25 cellular contexts compared by ENCODE assay signal in the genomic region with DNA sequence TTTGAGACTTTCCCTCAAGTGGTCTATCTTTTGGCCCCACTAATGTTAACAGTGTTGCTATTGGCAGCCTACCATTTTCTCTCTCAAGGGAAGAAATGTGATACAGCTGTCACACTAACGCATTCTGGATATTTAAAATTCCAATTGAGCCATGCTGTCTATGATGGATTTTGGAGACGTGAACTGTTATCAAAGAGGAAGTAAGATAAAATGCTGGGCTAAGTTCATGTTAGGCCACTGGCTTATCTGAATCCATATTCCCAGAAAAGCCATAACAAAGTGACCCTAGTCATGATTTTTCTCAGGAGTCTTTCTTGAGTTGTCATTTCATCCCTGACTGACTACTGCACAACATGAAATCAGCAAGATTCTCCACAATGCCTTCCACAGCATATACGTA.
A peak's percentile ranks its signal among the peaks of the same experiment; 100 is the strongest.
DNase-seq lines count a peak whose midpoint lies in the region; ATAC-seq, FAIRE-seq and TF ChIP-seq lines count a peak whose summit lies in the region.
"Had no signal": no experiment of that assay in that cellular context is flagged by ENCODE, and none has a peak within 500 bp of the region (broad histone marks: within the 10 kb centered on the region; RNA-seq: fewer than 3 reads in every experiment).

No MANE protein-coding gene starts in this region.

- H3K9me1 ChIP-seq in endothelial cell of umbilical vein (replicated peaks; ENCODE audit: control insufficient read depth, extremely low read depth, insufficient read depth, low read length) = no peaks in the 10 kb centered on the region

- DNase-seq in NCI-H2171 (lab: John Stamatoyannopoulos, UW) = peak; percentile 74
- DNase-seq in endothelial cell of umbilical vein (ENCODE audit: low read depth, low spot score) = peak; percentile 52
- no peak for DNase-seq in HepG2 (ENCODE audit: low spot score)
- no peak for DNase-seq in cerebellar nuclear complex (lab: John Stamatoyannopoulos, UW)
- DNase-seq in T-helper 2 cell treated with Interferon-gamma antibody and Interleukin-4, amounts not matched to agents 5 μg/mL and 100 μg/mL, for 36 hours (ENCODE audit: low spot score) = no peak
- DNase-seq: activated naive CD4-positive, alpha-beta T cell treated with Interleukin-2 at 50 U/mL for 16 hours; activated T-cell treated with anti-CD3 and anti-CD28 coated beads for 4 hours; anterior cingulate cortex; effector memory CD8-positive, alpha-beta T cell; mesenchymal stem cell; NCI-H146; NCI-H510A treated with DMSO at 0.1 percent for 48 hours; SHP77; stimulated activated CD4-positive, alpha-beta T cell treated with anti-CD3 and anti-CD28 coated beads, Interleukin-4, amount 100 ng/mL, for 1 hour; stomach; WERI-Rb-1 had no signal

- H3K9ac ChIP-seq in endothelial cell of umbilical vein (replicated peaks; ENCODE audit: extremely low read depth, insufficient read depth, low read length) (no peak overlapping the region), HepG2 (ENCODE audit: insufficient read depth, low read depth, low read length) (no peak overlapping the region)
- H3K9ac ChIP-seq: BLaER1 had no signal

- no peaks in the 10 kb centered on the region for H3K9me3 ChIP-seq in HEK293 (ENCODE audit: control insufficient read depth, insufficient read depth, low read depth, low read length)
- no peaks in the 10 kb centered on the region for H3K9me3 ChIP-seq in endothelial cell of umbilical vein (replicated peaks; ENCODE audit: control insufficient read depth, insufficient read depth, low read length)
- no peaks in the 10 kb centered on the region for H3K9me3 ChIP-seq in HepG2 (ENCODE audit: low read length)
- H3K9me3 ChIP-seq: prostate gland, stomach had no signal

- H3K4me3 ChIP-seq in HEK293 (ENCODE audit: low read depth, low read length) (no peak overlapping the region), endothelial cell of umbilical vein (replicated peaks in 1 of 3; ENCODE audit: insufficient read depth in 1 of 3, low read depth in 1 of 3, low read length in 3 of 3) (no peak overlapping the region), HepG2 (replicated peaks in 1 of 3; ENCODE audit: insufficient read depth in 1 of 3, low read depth in 2 of 3, low read length in 3 of 3) (no peak overlapping the region)
- H3K4me3 ChIP-seq: BLaER1, hepatocyte, prostate gland, smooth muscle cell, stomach had no signal

- FAIRE-seq in endothelial cell of umbilical vein (lab: Jason Lieb, UNC) (no peak), HepG2 (lab: Jason Lieb, UNC) (peak; percentile 4)
- FAIRE-seq: GM19239, islet of Langerhans had no signal

- POLR2A ChIA-PET in HEK293 (lab: Yijun Ruan, JAX) = no interaction called here
- POLR2A ChIA-PET in endothelial cell of umbilical vein (lab: Charles Lee) = no interaction called here
- POLR2A ChIA-PET in HepG2 (lab: Yijun Ruan, JAX) = no interaction called here

- no peak overlapping the region for H3K4me3 Mint-ChIP-seq in T-helper 2 cell treated with Interferon-gamma antibody and Interleukin-4, amounts not matched to agents 5 μg/mL and 100 μg/mL, for 36 hours
- H3K4me3 Mint-ChIP-seq: effector memory CD8-positive, alpha-beta T cell; natural killer cell treated with Interleukin-12 subunit alpha and Interleukin-12 subunit beta and Interleukin-15 and Interleukin-18, amount 100 ng/mL, for 72 hours had no signal

- H3K4me1 Mint-ChIP-seq in T-helper 2 cell treated with Interferon-gamma antibody and Interleukin-4, amounts not matched to agents 5 μg/mL and 100 μg/mL, for 36 hours (ENCODE audit: low read depth) = peaks cover 2% of the 10 kb centered on the region

- H3K4me1 ChIP-seq in HEK293 (ENCODE audit: control insufficient read depth, insufficient read depth, low read length) (no peaks in the 10 kb centered on the region), endothelial cell of umbilical vein (ENCODE audit: control insufficient read depth, extremely low read depth, insufficient read depth, low read length) (peaks cover 7% of the 10 kb centered on the region), HepG2 (ENCODE audit: insufficient read depth, low read length) (peaks cover 17% of the 10 kb centered on the region)
- H3K4me1 ChIP-seq: BLaER1, prostate gland had no signal

- in situ Hi-C loops in HepG2 (cut with HindIII; ENCODE audit: extremely low pct_ligation_motif_present, low pct_unique_long_range_greater_than_20kb) = no loop called here

- BruUV-seq in endothelial cell of umbilical vein (replicated peaks; lab: Mats Ljungman, UMichigan) (no TSS peak), HepG2 (replicated peaks; lab: Mats Ljungman, UMichigan) (no TSS peak)

- 81% methylated on average over 3 of the region's 3 CpGs for WGBS in HepG2 (ENCODE audit: low lambda C conversion rate)

- no peak for ATAC-seq in HepG2
- ATAC-seq in GM21723 (IDR thresholded peaks at IDR 0.05; ENCODE audit: unreplicated experiment) = no peak
- ATAC-seq: effector memory CD8-positive, alpha-beta T cell; natural killer cell treated with Interleukin-12 subunit alpha and Interleukin-12 subunit beta and Interleukin-15 and Interleukin-18, amount 100 ng/mL, for 72 hours had no signal

- H4K20me1 ChIP-seq in endothelial cell of umbilical vein (replicated peaks; ENCODE audit: control insufficient read depth, extremely low read depth, insufficient read depth, low read length) = no peaks in the 10 kb centered on the region
- H4K20me1 ChIP-seq in HepG2 (ENCODE audit: insufficient read depth, low read length) = no peaks in the 10 kb centered on the region
- H4K20me1 ChIP-seq: BLaER1 had no signal

- H3K9me3 Mint-ChIP-seq in T-helper 2 cell treated with Interferon-gamma antibody and Interleukin-4, amounts not matched to agents 5 μg/mL and 100 μg/mL, for 36 hours = no peaks in the 10 kb centered on the region
- H3K9me3 Mint-ChIP-seq: effector memory CD8-positive, alpha-beta T cell; natural killer cell treated with Interleukin-12 subunit alpha and Interleukin-12 subunit beta and Interleukin-15 and Interleukin-18, amount 100 ng/mL, for 72 hours had no signal

- dilution Hi-C loops in endothelial cell of umbilical vein (cut with MboI; ENCODE audit: extremely low pct_ligation_motif_present, low sequenced_read_pairs) = no loop called here

- H3K27me3 ChIP-seq in endothelial cell of umbilical vein (ENCODE audit: control insufficient read depth in 2 of 2, insufficient read depth in 2 of 2, low read length in 2 of 2) (no peaks in the 10 kb centered on the region), HepG2 (ENCODE audit: control insufficient read depth in 1 of 2, insufficient read depth in 2 of 2, low read length in 2 of 2) (no peaks in the 10 kb centered on the region)
- H3K27me3 ChIP-seq: BLaER1, hepatocyte, stomach had no signal

- TF ChIP-seq POLR2A in endothelial cell of umbilical vein (IDR thresholded peaks at IDR 0.05; ENCODE audit: low read depth, low read length) (no peak), HepG2 (IDR thresholded peaks at IDR 0.05; ENCODE audit: insufficient read depth in 1 of 2, low read depth in 2 of 2, low read length in 2 of 2) (no peak)

- H3K27ac ChIP-seq in HEK293 (ENCODE audit: extremely low read depth, low read depth, low read length) (no peak overlapping the region), endothelial cell of umbilical vein (ENCODE audit: insufficient read depth, low read depth, low read length) (no peak overlapping the region), HepG2 (ENCODE audit: extremely low read length, insufficient read depth, low read length) (no peak overlapping the region)
- H3K27ac ChIP-seq: BLaER1, hepatocyte, prostate gland, stomach, WERI-Rb-1 had no signal

- H3K79me2 ChIP-seq in endothelial cell of umbilical vein (ENCODE audit: control insufficient read depth, insufficient read depth, low read length) (no peaks in the 10 kb centered on the region), HepG2 (ENCODE audit: insufficient read depth, low read length) (no peaks in the 10 kb centered on the region)
- H3K79me2 ChIP-seq: hepatocyte had no signal

- H3K36me3 ChIP-seq in HEK293 (ENCODE audit: control insufficient read depth in 2 of 2, insufficient read depth in 1 of 2, low read length in 2 of 2) (no peaks in the 10 kb centered on the region), endothelial cell of umbilical vein (ENCODE audit: control insufficient read depth in 2 of 2, extremely low read depth in 1 of 2, insufficient read depth in 2 of 2, low read length in 2 of 2) (no peaks in the 10 kb centered on the region), HepG2 (replicated peaks in 1 of 2; ENCODE audit: control insufficient read depth in 1 of 2, insufficient read depth in 2 of 2, low read length in 2 of 2) (no peaks in the 10 kb centered on the region)
- H3K36me3 ChIP-seq: BLaER1, prostate gland, stomach, WERI-Rb-1 had no signal

- TF ChIP-seq CTCF in HEK293 (tag by site-specific recombination; IDR thresholded peaks at IDR 0.05) (no peak), endothelial cell of umbilical vein (IDR thresholded peaks at IDR 0.05; ENCODE audit: extremely low read depth in 1 of 2, insufficient read depth in 1 of 2, low read depth in 1 of 2, low read length in 2 of 2) (no peak), HepG2 (CRISPR knock-in tag; IDR thresholded peaks at IDR 0.05) (no peak)

- no peak overlapping the region for H3K27ac Mint-ChIP-seq in T-helper 2 cell treated with Interferon-gamma antibody and Interleukin-4, amounts not matched to agents 5 μg/mL and 100 μg/mL, for 36 hours
- H3K27ac Mint-ChIP-seq: effector memory CD8-positive, alpha-beta T cell; natural killer cell treated with Interleukin-12 subunit alpha and Interleukin-12 subunit beta and Interleukin-15 and Interleukin-18, amount 100 ng/mL, for 72 hours had no signal

- no peaks in the 10 kb centered on the region for H3K36me3 Mint-ChIP-seq in T-helper 2 cell treated with Interferon-gamma antibody and Interleukin-4, amounts not matched to agents 5 μg/mL and 100 μg/mL, for 36 hours (ENCODE audit: low read depth)
- H3K36me3 Mint-ChIP-seq: natural killer cell treated with Interleukin-12 subunit alpha and Interleukin-12 subunit beta and Interleukin-15 and Interleukin-18, amount 100 ng/mL, for 72 hours had no signal

- intact Hi-C loops in endothelial cell of umbilical vein (cut with micrococcal nuclease) (no loop called here), HepG2 (cut with micrococcal nuclease; ENCODE audit: unreplicated experiment) (no loop called here)

- TF ChIP-seq EP300 in HepG2 (IDR thresholded peaks at IDR 0.05; ENCODE audit: low read depth in 2 of 2, low read length in 2 of 2) = no peak
- TF ChIP-seq EP300 in HepG2 (CRISPR knock-in tag; IDR thresholded peaks at IDR 0.05; ENCODE audit: borderline replicate concordance) = no peak

- peaks cover 11% of the 10 kb centered on the region for H3K27me3 Mint-ChIP-seq in T-helper 2 cell treated with Interferon-gamma antibody and Interleukin-4, amounts not matched to agents 5 μg/mL and 100 μg/mL, for 36 hours (ENCODE audit: low read depth)
- H3K27me3 Mint-ChIP-seq: effector memory CD8-positive, alpha-beta T cell had no signal

- CTCF ChIA-PET in HEK293 (lab: Yijun Ruan, JAX) = interaction anchor here (0.6 to 0.7 kb wide), 2 partner anchors 81 to 205 kb away, joined by 3 to 5 read pairs; no protein-coding TSS in a partner anchor
- CTCF ChIA-PET in endothelial cell of umbilical vein (lab: Charles Lee) = interaction anchor here (0.7 to 1.5 kb wide), 6 partner anchors 8 to 271 kb away, joined by 3 to 5 read pairs (median 4); no protein-coding TSS in a partner anchor
- CTCF ChIA-PET in HepG2 (lab: Yijun Ruan, JAX; ENCODE audit: low intra/inter-chr PET ratio, low total read pairs) = no interaction called here

- H3K4me2 ChIP-seq in endothelial cell of umbilical vein (ENCODE audit: insufficient read depth, low read length) (no peak overlapping the region), HepG2 (ENCODE audit: low read depth, low read length) (no peak overlapping the region)
- H3K4me2 ChIP-seq: BLaER1, hepatocyte, smooth muscle cell had no signal

- H2AFZ ChIP-seq in endothelial cell of umbilical vein (ENCODE audit: low read depth, low read length) = no peak overlapping the region
- no peak overlapping the region for H2AFZ ChIP-seq in HepG2 (ENCODE audit: low read length)
- H2AFZ ChIP-seq: hepatocyte had no signal

- no peak for TF ChIP-seq RAD21 in HepG2 (CRISPR knock-in tag; IDR thresholded peaks at IDR 0.05)

Comparison
In these comparisons a context has a peak if more than half of its experiments do, and no peak if none do; other contexts are left out.
1. DNase-seq: peak in NCI-H2171 (single experiment) and endothelial cell of umbilical vein (single experiment); none in HepG2 (single experiment), cerebellar nuclear complex (0 of 2) and T-helper 2 cell treated with Interferon-gamma antibody and Interleukin-4, amounts not matched to agents 5 μg/mL and 100 μg/mL, for 36 hours (single experiment).